In genomic region chr14:90596733-90597132, GRCh38 we compare ENCODE assay signal across 18 cellular contexts.
"Had no signal": no experiment of that assay in that cellular context is flagged by ENCODE, and none has a peak within 500 bp of the region (broad histone marks: within the 10 kb centered on the region; RNA-seq: fewer than 3 reads in every experiment).

No MANE protein-coding gene starts in this region.

- DNase-seq: effector CD8-positive, alpha-beta T cell; effector memory CD8-positive, alpha-beta T cell; endodermal cell; erythroblast; esophagus squamous epithelium; foreskin fibroblast; foreskin melanocyte; gastrocnemius medialis; glutamatergic neuron; head of caudate nucleus; heart right ventricle; hippocampal formation; left cardiac atrium; left lung; left ventricle myocardium superior; lower lobe of right lung; mesenchymal stem cell; mucosa of descending colon had no signal
